1 cellular context compared by ENCODE assay signal in the genomic region with DNA sequence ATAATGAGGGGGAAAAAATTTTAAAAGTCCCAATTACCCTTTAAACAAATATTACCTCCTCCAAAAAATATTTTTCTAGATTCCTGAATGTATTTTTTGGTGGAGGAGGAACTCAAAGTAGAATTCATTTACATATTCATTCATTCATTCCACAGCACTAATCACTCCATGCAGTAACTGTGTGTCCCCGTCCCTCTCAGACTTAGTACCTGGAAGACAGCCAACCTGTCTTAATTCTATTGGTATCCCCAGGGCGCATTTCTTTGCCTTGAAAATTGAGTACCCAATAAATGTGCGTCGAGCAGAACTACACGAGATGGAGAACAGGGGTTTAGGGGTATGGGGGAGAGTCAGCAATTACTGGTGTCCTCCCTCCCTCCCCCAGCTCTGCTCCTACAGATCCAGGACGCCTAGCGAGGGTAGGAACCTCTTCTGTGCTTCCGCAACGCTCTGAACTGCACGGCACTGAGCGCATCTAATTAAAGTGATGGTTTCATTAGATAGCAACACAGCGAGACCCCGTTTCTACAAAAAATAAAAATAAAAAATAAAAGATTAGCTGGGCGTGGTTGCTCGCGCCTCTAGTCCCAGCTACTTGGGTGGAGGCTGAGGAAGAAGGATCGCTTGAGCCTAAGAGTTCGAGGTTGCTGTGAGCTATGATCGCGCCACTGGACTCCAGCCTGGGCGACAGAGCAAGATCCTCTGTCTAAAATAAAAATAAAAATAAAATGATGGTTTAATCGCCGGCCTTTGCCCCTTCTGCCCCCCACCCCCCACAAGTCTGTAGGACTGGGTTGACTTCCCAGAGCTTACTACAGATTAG.
TF ChIP-seq lines count a peak whose summit lies in the region.

No MANE protein-coding gene starts in this region.

TF ChIP-seq in IMR-90, 13 proteins besides CTCF, POLR2A, EP300 and RAD21:
- no peak for TF ChIP-seq MAZ (IDR thresholded peaks at IDR 0.05; ENCODE audit: borderline replicate concordance, low read depth, low read length)
- TF ChIP-seq, protein P1, sequence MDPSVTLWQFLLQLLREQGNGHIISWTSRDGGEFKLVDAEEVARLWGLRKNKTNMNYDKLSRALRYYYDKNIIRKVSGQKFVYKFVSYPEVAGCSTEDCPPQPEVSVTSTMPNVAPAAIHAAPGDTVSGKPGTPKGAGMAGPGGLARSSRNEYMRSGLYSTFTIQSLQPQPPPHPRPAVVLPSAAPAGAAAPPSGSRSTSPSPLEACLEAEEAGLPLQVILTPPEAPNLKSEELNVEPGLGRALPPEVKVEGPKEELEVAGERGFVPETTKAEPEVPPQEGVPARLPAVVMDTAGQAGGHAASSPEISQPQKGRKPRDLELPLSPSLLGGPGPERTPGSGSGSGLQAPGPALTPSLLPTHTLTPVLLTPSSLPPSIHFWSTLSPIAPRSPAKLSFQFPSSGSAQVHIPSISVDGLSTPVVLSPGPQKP (IDR thresholded peaks at IDR 0.05; ENCODE audit: borderline replicate concordance, low read depth, low read length), result no peak
- TF ChIP-seq RCOR1 (IDR thresholded peaks at IDR 0.05; ENCODE audit: insufficient replicate concordance, low read length), result no peak
- TF ChIP-seq, protein P2, sequence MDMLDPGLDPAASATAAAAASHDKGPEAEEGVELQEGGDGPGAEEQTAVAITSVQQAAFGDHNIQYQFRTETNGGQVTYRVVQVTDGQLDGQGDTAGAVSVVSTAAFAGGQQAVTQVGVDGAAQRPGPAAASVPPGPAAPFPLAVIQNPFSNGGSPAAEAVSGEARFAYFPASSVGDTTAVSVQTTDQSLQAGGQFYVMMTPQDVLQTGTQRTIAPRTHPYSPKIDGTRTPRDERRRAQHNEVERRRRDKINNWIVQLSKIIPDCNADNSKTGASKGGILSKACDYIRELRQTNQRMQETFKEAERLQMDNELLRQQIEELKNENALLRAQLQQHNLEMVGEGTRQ (IDR thresholded peaks at IDR 0.05; ENCODE audit: low read depth, low read length), result no peak
- TF ChIP-seq MAFK (IDR thresholded peaks at IDR 0.05; ENCODE audit: low read depth, low read length), result no peak
- TF ChIP-seq SMC3 (IDR thresholded peaks at IDR 0.05; ENCODE audit: low read depth, low read length), result no peak
- no peak for TF ChIP-seq MXI1 (IDR thresholded peaks at IDR 0.05; ENCODE audit: borderline replicate concordance, low read depth, low read length)
- no peak for TF ChIP-seq CHD1 (IDR thresholded peaks at IDR 0.05; ENCODE audit: low read depth, low read length)
- no peak for TF ChIP-seq FOS (IDR thresholded peaks at IDR 0.05; ENCODE audit: low read depth, low read length)
